ENCODE assay signal across 1 cellular context in genomic region chr6:100573169-100573568, GRCh38.
TF ChIP-seq lines count a peak whose summit lies in the region.

No MANE protein-coding gene starts in this region.

TF ChIP-seq in K562, 482 proteins besides CTCF, POLR2A, EP300 and RAD21:
- TF ChIP-seq, protein P1, sequence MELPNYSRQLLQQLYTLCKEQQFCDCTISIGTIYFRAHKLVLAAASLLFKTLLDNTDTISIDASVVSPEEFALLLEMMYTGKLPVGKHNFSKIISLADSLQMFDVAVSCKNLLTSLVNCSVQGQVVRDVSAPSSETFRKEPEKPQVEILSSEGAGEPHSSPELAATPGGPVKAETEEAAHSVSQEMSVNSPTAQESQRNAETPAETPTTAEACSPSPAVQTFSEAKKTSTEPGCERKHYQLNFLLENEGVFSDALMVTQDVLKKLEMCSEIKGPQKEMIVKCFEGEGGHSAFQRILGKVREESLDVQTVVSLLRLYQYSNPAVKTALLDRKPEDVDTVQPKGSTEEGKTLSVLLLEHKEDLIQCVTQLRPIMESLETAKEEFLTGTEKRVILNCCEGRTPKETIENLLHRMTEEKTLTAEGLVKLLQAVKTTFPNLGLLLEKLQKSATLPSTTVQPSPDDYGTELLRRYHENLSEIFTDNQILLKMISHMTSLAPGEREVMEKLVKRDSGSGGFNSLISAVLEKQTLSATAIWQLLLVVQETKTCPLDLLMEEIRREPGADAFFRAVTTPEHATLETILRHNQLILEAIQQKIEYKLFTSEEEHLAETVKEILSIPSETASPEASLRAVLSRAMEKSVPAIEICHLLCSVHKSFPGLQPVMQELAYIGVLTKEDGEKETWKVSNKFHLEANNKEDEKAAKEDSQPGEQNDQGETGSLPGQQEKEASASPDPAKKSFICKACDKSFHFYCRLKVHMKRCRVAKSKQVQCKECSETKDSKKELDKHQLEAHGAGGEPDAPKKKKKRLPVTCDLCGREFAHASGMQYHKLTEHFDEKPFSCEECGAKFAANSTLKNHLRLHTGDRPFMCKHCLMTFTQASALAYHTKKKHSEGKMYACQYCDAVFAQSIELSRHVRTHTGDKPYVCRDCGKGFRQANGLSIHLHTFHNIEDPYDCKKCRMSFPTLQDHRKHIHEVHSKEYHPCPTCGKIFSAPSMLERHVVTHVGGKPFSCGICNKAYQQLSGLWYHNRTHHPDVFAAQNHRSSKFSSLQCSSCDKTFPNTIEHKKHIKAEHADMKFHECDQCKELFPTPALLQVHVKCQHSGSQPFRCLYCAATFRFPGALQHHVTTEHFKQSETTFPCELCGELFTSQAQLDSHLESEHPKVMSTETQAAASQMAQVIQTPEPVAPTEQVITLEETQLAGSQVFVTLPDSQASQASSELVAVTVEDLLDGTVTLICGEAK (IDR thresholded peaks at IDR 0.05), result peak; percentile 89
- TF ChIP-seq, protein P1 (CRISPR knock-in tag; IDR thresholded peaks at IDR 0.05), result peak; percentile 80
- TF ChIP-seq ETV5 (CRISPR knock-in tag; IDR thresholded peaks at IDR 0.05; ENCODE audit: low read depth), result no peak
- TF ChIP-seq ZNF121 (CRISPR knock-in tag; conservative IDR thresholded peaks at IDR 0.05), result no peak
- no peak for TF ChIP-seq ZNF282 (CRISPR knock-in tag; IDR thresholded peaks at IDR 0.05)
